ENCODE assay signal across 12 cellular contexts in genomic region chr11:112795896-112796686, GRCh38.
DNase-seq lines count a peak whose midpoint lies in the region; ATAC-seq, FAIRE-seq and TF ChIP-seq lines count a peak whose summit lies in the region.
"Had no signal": no experiment of that assay in that cellular context is flagged by ENCODE, and none has a peak within 500 bp of the region (broad histone marks: within the 10 kb centered on the region; RNA-seq: fewer than 3 reads in every experiment).

No MANE protein-coding gene starts in this region.

- H3K27ac Mint-ChIP-seq in naive thymus-derived CD4-positive, alpha-beta T cell, result no peak overlapping the region
- H3K27ac Mint-ChIP-seq: activated T-cell treated with anti-CD3 and anti-CD28 coated beads, Interleukin-2, amount 50 U/mL, for 72 hours had no signal

- TF ChIP-seq POLR2A in gastroesophageal sphincter (IDR thresholded peaks at IDR 0.05), result no peak

- H3K36me3 ChIP-seq in SK-N-SH (replicated peaks in 1 of 2; ENCODE audit: control insufficient read depth in 1 of 2, insufficient read depth in 2 of 2, low read length in 1 of 2), result no peaks in the 10 kb centered on the region
- H3K36me3 ChIP-seq in gastroesophageal sphincter, result no peaks in the 10 kb centered on the region
- H3K36me3 ChIP-seq in naive thymus-derived CD4-positive, alpha-beta T cell (ENCODE audit: control insufficient read depth in 2 of 3, insufficient read depth in 3 of 3, low read length in 3 of 3), result no peaks in the 10 kb centered on the region

- TF ChIP-seq RAD21 in SK-N-SH (IDR thresholded peaks at IDR 0.05; ENCODE audit: low read length), result no peak

- H3K4me1 ChIP-seq in SK-N-SH (ENCODE audit: control insufficient read depth in 1 of 2, insufficient read depth in 2 of 2, low read depth in 1 of 2, low read length in 1 of 2), result peaks cover 0 to 28% of the 10 kb centered on the region in 2 experiments; a peak in 1 of 4 replicates
- peaks cover 0 to 49% (median 15%) of the 10 kb centered on the region in 3 donors for H3K4me1 ChIP-seq in gastroesophageal sphincter
- no peaks in the 10 kb centered on the region for H3K4me1 ChIP-seq in naive thymus-derived CD4-positive, alpha-beta T cell (ENCODE audit: control insufficient read depth in 2 of 2, insufficient read depth in 2 of 2, low read length in 2 of 2)

- H3K27me3 Mint-ChIP-seq in naive thymus-derived CD4-positive, alpha-beta T cell, result peaks cover 3 to 22% (median 17%) of the 10 kb centered on the region in 5 donors

- no peaks in the 10 kb centered on the region for H3K9me3 ChIP-seq in SK-N-SH
- no peaks in the 10 kb centered on the region for H3K9me3 ChIP-seq in gastroesophageal sphincter
- H3K9me3 ChIP-seq in naive thymus-derived CD4-positive, alpha-beta T cell (ENCODE audit: control insufficient read depth in 2 of 3, low read length in 3 of 3), result no peaks in the 10 kb centered on the region

- peak; percentile 44 for FAIRE-seq in urothelium cell line (lab: Jason Lieb, UNC)

- H4K20me1 ChIP-seq in SK-N-SH (ENCODE audit: insufficient read depth), result no peaks in the 10 kb centered on the region

- TF ChIP-seq CTCF in SK-N-SH (IDR thresholded peaks at IDR 0.05), result no peak
- no peak for TF ChIP-seq CTCF in gastroesophageal sphincter (IDR thresholded peaks at IDR 0.05)

- H3K27ac ChIP-seq in SK-N-SH (ENCODE audit: low read depth in 2 of 2, low read length in 1 of 2) (no peak overlapping the region), gastroesophageal sphincter (peak overlapping the region in 3 of 4 donors; percentile 71 to 84 (median 77))
- H3K27ac ChIP-seq in naive thymus-derived CD4-positive, alpha-beta T cell (ENCODE audit: low read depth, low read length), result no peak overlapping the region
- H3K27ac ChIP-seq: GM23248, skin epidermis had no signal

- no peak for TF ChIP-seq EP300 in SK-N-SH (IDR thresholded peaks at IDR 0.05; ENCODE audit: borderline replicate concordance in 1 of 2, low read depth in 1 of 2, low read length in 1 of 2)
- TF ChIP-seq EP300 in gastroesophageal sphincter (IDR thresholded peaks at IDR 0.05), result no peak

- ATAC-seq in SK-N-SH treated with all-trans-retinoic acid at 6 μM for 48 hours (peak; percentile 33), gastroesophageal sphincter (peak; percentile 29), HG03342 (IDR thresholded peaks at IDR 0.05; ENCODE audit: unreplicated experiment) (no peak), HG02870 (IDR thresholded peaks at IDR 0.05; ENCODE audit: unreplicated experiment) (no peak)
- ATAC-seq in naive thymus-derived CD4-positive, alpha-beta T cell, result peak; percentile 10

- H3K4me3 Mint-ChIP-seq in naive thymus-derived CD4-positive, alpha-beta T cell, result no peak overlapping the region
- H3K4me3 Mint-ChIP-seq: activated T-cell treated with anti-CD3 and anti-CD28 coated beads, Interleukin-2, amount 50 U/mL, for 72 hours had no signal

- intact Hi-C loops in naive thymus-derived CD4-positive, alpha-beta T cell (cut with micrococcal nuclease), result loop anchor here (1.0 to 5.0 kb wide), 4 partner anchors 207 to 577 kb away; no protein-coding TSS in a partner anchor

- no peaks in the 10 kb centered on the region for H3K36me3 Mint-ChIP-seq in naive thymus-derived CD4-positive, alpha-beta T cell

- H3K9ac ChIP-seq in SK-N-SH, result no peak overlapping the region
- H3K9ac ChIP-seq: GM23248 had no signal

- H3K4me3 ChIP-seq in SK-N-SH (ENCODE audit: low read depth in 2 of 2, low read length in 1 of 2) (no peak overlapping the region), gastroesophageal sphincter (no peak overlapping the region)
- no peak overlapping the region for H3K4me3 ChIP-seq in naive thymus-derived CD4-positive, alpha-beta T cell (ENCODE audit: low read length)
- H3K4me3 ChIP-seq: GM23248, skin epidermis had no signal

- WGBS in SK-N-SH (ENCODE audit: low lambda C conversion rate), result 84% methylated on average over 13 of the region's 17 CpGs
- 5 to 37% methylated on average over 3 to 9 of the region's 17 CpGs for WGBS in gastroesophageal sphincter (ENCODE audit: low coverage in 1 of 2), 2 donors

- H3K27me3 ChIP-seq in SK-N-SH (ENCODE audit: insufficient read depth) (no peaks in the 10 kb centered on the region), gastroesophageal sphincter (no peaks in the 10 kb centered on the region)
- H3K27me3 ChIP-seq in naive thymus-derived CD4-positive, alpha-beta T cell (ENCODE audit: control insufficient read depth in 2 of 2, insufficient read depth in 2 of 2, low read length in 2 of 2), result no peaks in the 10 kb centered on the region

- H3F3A ChIP-seq in SK-N-SH (replicated peaks; ENCODE audit: insufficient read depth), result no peaks in the 10 kb centered on the region

- DNase-seq in SK-N-SH (no peak), urothelium cell line (ENCODE audit: low spot score) (no peak)
- DNase-seq in naive thymus-derived CD4-positive, alpha-beta T cell, result no peak
- no peak for DNase-seq in NK-92 treated with Interleukin-12 subunit alpha and Interleukin-12 subunit beta, amount 100 ng/mL, for 24 hours (lab: John Stamatoyannopoulos, UW)
- DNase-seq: NCI-H1105 had no signal

- H3K4me2 ChIP-seq in SK-N-SH, result no peak overlapping the region

- no peaks in the 10 kb centered on the region for H3K9me2 ChIP-seq in SK-N-SH

- H2AFZ ChIP-seq in SK-N-SH (ENCODE audit: low read depth), result no peak overlapping the region
- H2AFZ ChIP-seq: GM23248 had no signal

- no peaks in the 10 kb centered on the region for H3K79me2 ChIP-seq in SK-N-SH (ENCODE audit: insufficient read depth)

- POLR2A ChIA-PET in SK-N-SH (lab: Yijun Ruan, JAX), result interaction anchor here (0.6 kb wide), 1 partner anchor 208 kb away, joined by 3 read pairs; no protein-coding TSS in a partner anchor
- POLR2A ChIA-PET in naive thymus-derived CD4-positive, alpha-beta T cell (lab: Charles Lee), result no interaction called here

- CTCF ChIA-PET in SK-N-SH (lab: Yijun Ruan, JAX), result interaction anchor here (0.5 to 2.8 kb wide), 18 partner anchors 9 to 1086 kb away, joined by 3 to 20 read pairs (median 4); no protein-coding TSS in a partner anchor
- CTCF ChIA-PET in naive thymus-derived CD4-positive, alpha-beta T cell (lab: Charles Lee), result interaction anchor here (1.1 kb wide), 1 partner anchor 208 kb away, joined by 4 read pairs; no protein-coding TSS in a partner anchor

- no peaks in the 10 kb centered on the region for H3K9me3 Mint-ChIP-seq in naive thymus-derived CD4-positive, alpha-beta T cell
- H3K9me3 Mint-ChIP-seq: activated T-cell treated with anti-CD3 and anti-CD28 coated beads, Interleukin-2, amount 50 U/mL, for 72 hours had no signal

- H3K4me1 Mint-ChIP-seq in naive thymus-derived CD4-positive, alpha-beta T cell, result peaks cover 0 to 12% (median 4%) of the 10 kb centered on the region in 7 donors

TF ChIP-seq in SK-N-SH treated with all-trans-retinoic acid at 6 μM for 48 hours, 23 proteins besides CTCF, POLR2A, EP300 and RAD21 (continues in another document):
- TF ChIP-seq PPARA (CRISPR knock-in tag; IDR thresholded peaks at IDR 0.05; ENCODE audit: borderline replicate concordance) (no peak), ZFP30 (CRISPR knock-in tag; IDR thresholded peaks at IDR 0.05) (no peak), RARB (CRISPR knock-in tag; IDR thresholded peaks at IDR 0.05) (no peak), ZNF70 (CRISPR knock-in tag; IDR thresholded peaks at IDR 0.05) (no peak), ZNF8 (CRISPR knock-in tag; IDR thresholded peaks at IDR 0.05) (no peak), TOX (CRISPR knock-in tag; IDR thresholded peaks at IDR 0.05; ENCODE audit: borderline replicate concordance) (no peak), ESRRG (CRISPR knock-in tag; IDR thresholded peaks at IDR 0.05) (no peak), ISL1 (CRISPR knock-in tag; IDR thresholded peaks at IDR 0.05) (no peak), ZC3H10 (CRISPR knock-in tag; IDR thresholded peaks at IDR 0.05) (no peak), CSRNP3 (CRISPR knock-in tag; IDR thresholded peaks at IDR 0.05) (no peak), ARNTL (CRISPR knock-in tag; IDR thresholded peaks at IDR 0.05; ENCODE audit: borderline replicate concordance, low read depth) (no peak)

TF ChIP-seq in SK-N-SH, 30 proteins besides CTCF, POLR2A, EP300 and RAD21:
- TF ChIP-seq TAF1 (IDR thresholded peaks at IDR 0.05; ENCODE audit: borderline replicate concordance, low read depth, low read length) (no peak), SMC3 (IDR thresholded peaks at IDR 0.05; ENCODE audit: low read depth, low read length) (no peak), MAX (IDR thresholded peaks at IDR 0.05; ENCODE audit: low read depth) (no peak), GATA2 (CRISPR knock-in tag; IDR thresholded peaks at IDR 0.05) (no peak), YY1 (IDR thresholded peaks at IDR 0.05; ENCODE audit: low read depth) (no peak), GABPA (IDR thresholded peaks at IDR 0.05; ENCODE audit: low read depth) (no peak), FOXJ3 (CRISPR knock-in tag; IDR thresholded peaks at IDR 0.05) (no peak), SIN3A (IDR thresholded peaks at IDR 0.05; ENCODE audit: borderline replicate concordance, low read depth, low read length) (no peak), JUND (IDR thresholded peaks at IDR 0.05) (no peak), MEF2A (IDR thresholded peaks at IDR 0.05; ENCODE audit: borderline replicate concordance, low read depth) (no peak), NRF1 (IDR thresholded peaks at IDR 0.05; ENCODE audit: low read depth, low read length) (no peak), IRF3 (IDR thresholded peaks at IDR 0.05; ENCODE audit: low read depth, low read length) (no peak), RXRA (IDR thresholded peaks at IDR 0.05; ENCODE audit: borderline replicate concordance, low read depth) (no peak), CHD2 (IDR thresholded peaks at IDR 0.05; ENCODE audit: low read length, partially characterized antibody) (no peak), POLR2AphosphoS5 (IDR thresholded peaks at IDR 0.05; ENCODE audit: low read depth, low read length) (no peak), TCF12 (IDR thresholded peaks at IDR 0.05) (no peak), TEAD4 (IDR thresholded peaks at IDR 0.05; ENCODE audit: borderline replicate concordance, insufficient read depth) (no peak)

Comparison
In these comparisons a context has a peak if more than half of its experiments do, and no peak if none do; other contexts are left out.
1. ATAC-seq: peak in SK-N-SH treated with all-trans-retinoic acid at 6 μM for 48 hours (single experiment), gastroesophageal sphincter (single experiment) and naive thymus-derived CD4-positive, alpha-beta T cell (single experiment); none in HG03342 (single experiment) and HG02870 (single experiment).
2. H3K27ac ChIP-seq: peak in gastroesophageal sphincter (3 of 4); none in SK-N-SH (0 of 2) and naive thymus-derived CD4-positive, alpha-beta T cell (single experiment).